9 cellular contexts compared by ENCODE assay signal in the genomic region with DNA sequence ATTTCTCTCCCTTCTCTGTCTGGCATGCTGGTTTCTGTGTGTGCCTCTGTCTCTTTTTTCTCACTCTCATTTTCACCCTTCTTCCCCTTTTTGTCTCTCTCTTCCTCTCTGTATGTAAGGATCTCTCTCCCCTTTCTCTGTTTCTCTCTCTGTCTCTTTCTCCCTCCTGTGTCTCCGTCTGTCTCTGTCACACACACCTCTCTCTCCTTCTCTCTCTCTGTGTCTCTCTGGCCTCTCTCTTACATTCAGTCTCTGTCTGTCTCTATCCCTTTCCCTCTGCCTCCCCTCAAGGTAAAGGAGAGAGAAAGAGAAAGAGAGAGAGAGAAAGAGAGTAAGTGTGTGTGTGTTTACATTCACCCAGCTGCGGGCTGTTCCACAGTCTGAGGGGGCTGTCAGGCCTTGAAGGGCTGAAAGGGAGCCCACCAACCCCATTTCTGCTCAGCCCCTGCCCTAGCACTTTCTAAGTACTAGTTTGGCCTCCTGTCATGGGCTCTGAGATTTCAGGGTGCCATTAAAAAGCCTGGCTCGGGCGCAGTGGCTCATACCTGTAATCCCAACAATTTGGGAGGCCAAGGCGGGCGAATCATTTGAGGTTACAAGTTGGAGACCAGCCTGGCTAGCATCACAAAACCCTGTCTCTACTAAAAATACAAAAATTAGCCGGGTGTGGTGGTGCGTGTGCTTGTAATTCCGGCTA. TPM values are rescaled to one million over a fixed set of nuclear protein-coding genes. Genes with fewer than 3 reads are reported as not detected.
DNase-seq lines count a peak whose midpoint lies in the region; ATAC-seq, FAIRE-seq and TF ChIP-seq lines count a peak whose summit lies in the region.
"Had no signal": no experiment of that assay in that cellular context is flagged by ENCODE, and none has a peak within 500 bp of the region (broad histone marks: within the 10 kb centered on the region; RNA-seq: fewer than 3 reads in every experiment).

No MANE protein-coding gene starts in this region.

- H3K27me3 ChIP-seq in DND-41 (ENCODE audit: insufficient read depth, low read length, poor library complexity) (no peaks in the 10 kb centered on the region), astrocyte (ENCODE audit: insufficient read depth, low read length) (no peaks in the 10 kb centered on the region), neuron (ENCODE audit: insufficient read depth, low read length) (no peaks in the 10 kb centered on the region)

- H3K27ac Mint-ChIP-seq in IgD-negative memory B cell = peak overlapping the region; percentile 3 to 92 (median 40)
- H3K27ac Mint-ChIP-seq in astrocyte (ENCODE audit: unreplicated experiment) = no peak overlapping the region

- H3K27me3 Mint-ChIP-seq in IgD-negative memory B cell (peaks cover 2% of the 10 kb centered on the region), astrocyte (ENCODE audit: low read depth, unreplicated experiment) (no peaks in the 10 kb centered on the region)

- H3K79me2 ChIP-seq in DND-41 (ENCODE audit: insufficient read depth, low read length) = no peaks in the 10 kb centered on the region
- peaks cover 4% of the 10 kb centered on the region for H3K79me2 ChIP-seq in astrocyte (ENCODE audit: insufficient read depth, low read length)

- H3K9me3 ChIP-seq in DND-41 (ENCODE audit: insufficient read depth, low read length, severe bottlenecking) = no peaks in the 10 kb centered on the region
- no peaks in the 10 kb centered on the region for H3K9me3 ChIP-seq in astrocyte (ENCODE audit: insufficient read depth, low read depth, low read length)
- H3K9me3 ChIP-seq in neuron (ENCODE audit: low read length) = no peaks in the 10 kb centered on the region

- H2AFZ ChIP-seq in DND-41 (ENCODE audit: low read depth, low read length) = peak overlapping the region; percentile 97
- no peak overlapping the region for H2AFZ ChIP-seq in astrocyte (ENCODE audit: low read depth, low read length)
- peak overlapping the region; percentile 20 for H2AFZ ChIP-seq in neuron (ENCODE audit: low read depth, low read length)

- H3K4me1 ChIP-seq in DND-41 (ENCODE audit: insufficient read depth, low read length) (peaks cover 23% of the 10 kb centered on the region), astrocyte (ENCODE audit: insufficient read depth, low read length) (no peaks in the 10 kb centered on the region), neuron (ENCODE audit: insufficient read depth, low read length) (peaks cover 2% of the 10 kb centered on the region)

- H3K36me3 ChIP-seq in DND-41 (ENCODE audit: insufficient read depth, low read length) (no peaks in the 10 kb centered on the region), astrocyte (ENCODE audit: insufficient read depth, low read length) (no peaks in the 10 kb centered on the region), neuron (ENCODE audit: insufficient read depth, low read length) (peaks cover 6% of the 10 kb centered on the region)

- peak overlapping the region; percentile 89 for H3K4me2 ChIP-seq in DND-41 (ENCODE audit: insufficient read depth, low read length)
- peak overlapping the region; percentile 90 for H3K4me2 ChIP-seq in astrocyte (ENCODE audit: low read length)

- H3K4me1 Mint-ChIP-seq in IgD-negative memory B cell (peaks cover 0 to 12% (median 5%) of the 10 kb centered on the region in 3 donors), astrocyte (ENCODE audit: low read depth, unreplicated experiment) (peaks cover 15% of the 10 kb centered on the region)

- TF ChIP-seq CTCF in DND-41 (IDR thresholded peaks at IDR 0.05; ENCODE audit: borderline replicate concordance, extremely low read depth, low read length, poor library complexity, severe bottlenecking) (no peak), astrocyte (IDR thresholded peaks at IDR 0.05; ENCODE audit: insufficient read depth, low read depth, low read length) (no peak)

- H3K36me3 Mint-ChIP-seq in IgD-negative memory B cell (no peaks in the 10 kb centered on the region), astrocyte (ENCODE audit: low read depth, unreplicated experiment) (peaks cover 2% of the 10 kb centered on the region)

- no peak for FAIRE-seq in astrocyte (lab: Jason Lieb, UNC)

- H4K20me1 ChIP-seq in DND-41 (ENCODE audit: insufficient read depth, low read length) (no peaks in the 10 kb centered on the region), astrocyte (ENCODE audit: insufficient read depth, low read length) (peaks cover 22% of the 10 kb centered on the region)

- no peak for DNase-seq in DND-41
- no peak for DNase-seq in astrocyte (ENCODE audit: low read depth)
- no peak for DNase-seq in RKO (ENCODE audit: low spot score)
- DNase-seq in stimulated activated naive CD4-positive, alpha-beta T cell (lab: John Stamatoyannopoulos, UW) = no peak
- DNase-seq in NCI-H510A (lab: John Stamatoyannopoulos, UW) = no peak

- ATAC-seq in DND-41 (ENCODE audit: insufficient read depth, low read depth) (peak; percentile 44), HG02588 (IDR thresholded peaks at IDR 0.05; ENCODE audit: unreplicated experiment) (no peak)

- H3K27ac ChIP-seq in DND-41 (ENCODE audit: low read length) = peak overlapping the region; percentile 84
- no peak overlapping the region for H3K27ac ChIP-seq in astrocyte (ENCODE audit: low read depth, low read length)

- peak overlapping the region; percentile 55 for H3K9ac ChIP-seq in DND-41 (ENCODE audit: low read depth, low read length)
- H3K9ac ChIP-seq in astrocyte (ENCODE audit: low read length) = peak overlapping the region; percentile 43

- H3K4me3 Mint-ChIP-seq in IgD-negative memory B cell (peak overlapping the region; percentile 60 to 89 (median 84)), astrocyte (ENCODE audit: unreplicated experiment) (peak overlapping the region; percentile 31)

- H3K4me3 ChIP-seq in DND-41 (ENCODE audit: low read depth in 1 of 2, low read length in 2 of 2) (peak overlapping the region; percentile 22 to 87; a peak in 3 of 4 replicates), astrocyte (ENCODE audit: insufficient read depth, low read depth, low read length) (no peak overlapping the region), neuron (ENCODE audit: low read length) (no peak overlapping the region)

- no peaks in the 10 kb centered on the region for H3K9me3 Mint-ChIP-seq in IgD-negative memory B cell
- H3K9me3 Mint-ChIP-seq in astrocyte (ENCODE audit: unreplicated experiment) = no peaks in the 10 kb centered on the region

RNA-seq across cellular contexts. Expression of a gene that starts 9.6 kb away (rescaled TPM):
- 19.3 TPM for polyA plus RNA-seq in IgD-negative memory B cell
- total RNA-seq in astrocyte = 30.7 and 31.5 TPM in 2 replicates

RNA-seq across cellular contexts. Expression of a gene that starts 21.4 kb away (rescaled TPM):
- polyA plus RNA-seq in IgD-negative memory B cell = 1.9 TPM
- total RNA-seq in astrocyte = 5.9 and 6.8 TPM in 2 replicates

RNA-seq across cellular contexts. Expression of a gene that starts 24.0 kb away (rescaled TPM):
- not detected for polyA plus RNA-seq in IgD-negative memory B cell
- 8.1 and 8.2 TPM in 2 replicates for total RNA-seq in astrocyte
- total RNA-seq: SK-MEL-5 had no signal

Comparison
In these comparisons a context has a peak if more than half of its experiments do, and no peak if none do; other contexts are left out.
1. H3K4me3 ChIP-seq: peak in DND-41 (2 of 2); none in astrocyte (single experiment) and neuron (single experiment).